18 cellular contexts compared by ENCODE assay signal in genomic region chr6:104505838-104506237, GRCh38.
"Had no signal": no experiment of that assay in that cellular context is flagged by ENCODE, and none has a peak within 500 bp of the region (broad histone marks: within the 10 kb centered on the region; RNA-seq: fewer than 3 reads in every experiment).

No MANE protein-coding gene starts in this region.

- H3K27ac Mint-ChIP-seq: dendritic cell treated with granulocyte-macrophage colony-stimulating factor and Interleukin-4, amounts not matched to agents 40 ng/mL and 50 ng/mL, for 4 days; effector memory CD8-positive, alpha-beta T cell; naive thymus-derived CD4-positive, alpha-beta T cell had no signal

- ATAC-seq: effector memory CD8-positive, alpha-beta T cell; gastrocnemius medialis; left colon had no signal

- FAIRE-seq: colon, small intestine had no signal

- H3K9me3 ChIP-seq: esophagus muscularis mucosa, gastrocnemius medialis, neutrophil, right atrium auricular region, stomach, thoracic aorta had no signal

- H3K4me1 Mint-ChIP-seq: naive thymus-derived CD4-positive, alpha-beta T cell had no signal

- H3K4me1 ChIP-seq: esophagus muscularis mucosa, gastrocnemius medialis, right atrium auricular region, stomach had no signal

- H3K9me3 Mint-ChIP-seq: dendritic cell treated with granulocyte-macrophage colony-stimulating factor and Interleukin-4, amounts not matched to agents 40 ng/mL and 50 ng/mL, for 4 days; effector memory CD8-positive, alpha-beta T cell had no signal

- H3K27me3 Mint-ChIP-seq: dendritic cell treated with granulocyte-macrophage colony-stimulating factor and Interleukin-4, amounts not matched to agents 40 ng/mL and 50 ng/mL, for 4 days had no signal

- H3K4me3 Mint-ChIP-seq: dendritic cell treated with granulocyte-macrophage colony-stimulating factor and Interleukin-4, amounts not matched to agents 40 ng/mL and 50 ng/mL, for 4 days; effector memory CD8-positive, alpha-beta T cell; naive thymus-derived CD4-positive, alpha-beta T cell had no signal

- H3K27me3 ChIP-seq: esophagus muscularis mucosa, gastrocnemius medialis, neutrophil, right atrium auricular region, stomach had no signal

- DNase-seq: effector memory CD8-positive, alpha-beta T cell; gastrocnemius medialis; glutamatergic neuron; islet precursor cell; left colon; naive thymus-derived CD4-positive, alpha-beta T cell; posterior cingulate gyrus; small intestine; stimulated activated CD4-positive, alpha-beta T cell treated with anti-CD3 and anti-CD28 coated beads, Interleukin-12 subunit alpha, Interleukin-12 subunit beta, amount 100 ng/mL, for 4 hours; stimulated activated naive CD4-positive, alpha-beta T cell; stomach; substantia nigra had no signal

- H3K36me3 ChIP-seq: esophagus muscularis mucosa, gastrocnemius medialis, neutrophil, right atrium auricular region, stomach, thoracic aorta had no signal

- H3K36me3 Mint-ChIP-seq: naive thymus-derived CD4-positive, alpha-beta T cell had no signal

- H3K4me3 ChIP-seq: esophagus muscularis mucosa, gastrocnemius medialis, right atrium auricular region, stomach, thoracic aorta had no signal
